In genomic region chr13:104943331-104943730, GRCh38 we compare ENCODE assay signal across 27 cellular contexts.
"Had no signal": no experiment of that assay in that cellular context is flagged by ENCODE, and none has a peak within 500 bp of the region (broad histone marks: within the 10 kb centered on the region; RNA-seq: fewer than 3 reads in every experiment).

No MANE protein-coding gene starts in this region.

- H3K27ac Mint-ChIP-seq: natural killer cell treated with Interleukin-12 subunit alpha and Interleukin-12 subunit beta and Interleukin-15 and Interleukin-18, amount 100 ng/mL, for 72 hours; neural progenitor cell; progenitor cell of endocrine pancreas; stimulated activated effector memory CD8-positive, alpha-beta T cell treated with anti-CD3 and anti-CD28 coated beads, Interleukin-12 subunit alpha, Interleukin-12 subunit beta, amount 100 ng/mL, for 72 hours; stimulated activated naive B cell treated with anti-CD40 and anti-IgM and Interleukin-4, amounts not matched to agents 10 μg/mL and 1 μg/mL and 100 μg/mL, for 72 hours; stimulated activated naive CD8-positive, alpha-beta T cell treated with anti-CD3 and anti-CD28 coated beads, Interleukin-15, Interleukin-2, amounts not matched to agents 100 ng/mL and 50 ng/mL, for 24 hours had no signal

- H3K9me3 ChIP-seq: ovary, psoas muscle, right lobe of liver, sigmoid colon, stomach, thoracic aorta, thyroid gland, tibial nerve, upper lobe of left lung, vagina had no signal

- H3K4me1 ChIP-seq: neural progenitor cell, parathyroid adenoma, psoas muscle, right lobe of liver, sigmoid colon, stomach, thyroid gland, tibial nerve, upper lobe of left lung, vagina had no signal

- H3K36me3 Mint-ChIP-seq: natural killer cell treated with Interleukin-12 subunit alpha and Interleukin-12 subunit beta and Interleukin-15 and Interleukin-18, amount 100 ng/mL, for 72 hours; neural progenitor cell; stimulated activated effector memory CD8-positive, alpha-beta T cell treated with anti-CD3 and anti-CD28 coated beads, Interleukin-12 subunit alpha, Interleukin-12 subunit beta, amount 100 ng/mL, for 72 hours; stimulated activated naive B cell treated with anti-CD40 and anti-IgM and Interleukin-4, amounts not matched to agents 10 μg/mL and 1 μg/mL and 100 μg/mL, for 72 hours had no signal

- H3K36me3 ChIP-seq: neural progenitor cell, ovary, right lobe of liver, sigmoid colon, stomach, thoracic aorta, thyroid gland, tibial nerve, upper lobe of left lung, vagina had no signal

- H3K4me1 Mint-ChIP-seq: neural progenitor cell; stimulated activated effector memory CD8-positive, alpha-beta T cell treated with anti-CD3 and anti-CD28 coated beads, Interleukin-12 subunit alpha, Interleukin-12 subunit beta, amount 100 ng/mL, for 72 hours; stimulated activated naive B cell treated with anti-CD40 and anti-IgM and Interleukin-4, amounts not matched to agents 10 μg/mL and 1 μg/mL and 100 μg/mL, for 72 hours had no signal

- H3K4me3 Mint-ChIP-seq: natural killer cell treated with Interleukin-12 subunit alpha and Interleukin-12 subunit beta and Interleukin-15 and Interleukin-18, amount 100 ng/mL, for 72 hours; neural progenitor cell; stimulated activated effector memory CD8-positive, alpha-beta T cell treated with anti-CD3 and anti-CD28 coated beads, Interleukin-12 subunit alpha, Interleukin-12 subunit beta, amount 100 ng/mL, for 72 hours; stimulated activated naive B cell treated with anti-CD40 and anti-IgM and Interleukin-4, amounts not matched to agents 10 μg/mL and 1 μg/mL and 100 μg/mL, for 72 hours; stimulated activated naive CD8-positive, alpha-beta T cell treated with anti-CD3 and anti-CD28 coated beads, Interleukin-15, Interleukin-2, amounts not matched to agents 100 ng/mL and 50 ng/mL, for 24 hours had no signal

- H3K27me3 Mint-ChIP-seq: natural killer cell treated with Interleukin-12 subunit alpha and Interleukin-12 subunit beta and Interleukin-15 and Interleukin-18, amount 100 ng/mL, for 72 hours; progenitor cell of endocrine pancreas; stimulated activated naive B cell treated with anti-CD40 and anti-IgM and Interleukin-4, amounts not matched to agents 10 μg/mL and 1 μg/mL and 100 μg/mL, for 72 hours; stimulated activated naive CD8-positive, alpha-beta T cell treated with anti-CD3 and anti-CD28 coated beads, Interleukin-15, Interleukin-2, amounts not matched to agents 100 ng/mL and 50 ng/mL, for 24 hours had no signal

- ATAC-seq: natural killer cell treated with Interleukin-12 subunit alpha and Interleukin-12 subunit beta and Interleukin-15 and Interleukin-18, amount 100 ng/mL, for 72 hours; psoas muscle; right cardiac atrium; right lobe of liver; stimulated activated effector memory CD8-positive, alpha-beta T cell treated with anti-CD3 and anti-CD28 coated beads, Interleukin-12 subunit alpha, Interleukin-12 subunit beta, amount 100 ng/mL, for 72 hours; stimulated activated naive B cell treated with anti-CD40 and anti-IgM and Interleukin-4, amounts not matched to agents 10 μg/mL and 1 μg/mL and 100 μg/mL, for 72 hours had no signal

- H3K9me3 Mint-ChIP-seq: natural killer cell treated with Interleukin-12 subunit alpha and Interleukin-12 subunit beta and Interleukin-15 and Interleukin-18, amount 100 ng/mL, for 72 hours; neural progenitor cell; stimulated activated naive B cell treated with anti-CD40 and anti-IgM and Interleukin-4, amounts not matched to agents 10 μg/mL and 1 μg/mL and 100 μg/mL, for 72 hours; stimulated activated naive CD8-positive, alpha-beta T cell treated with anti-CD3 and anti-CD28 coated beads, Interleukin-15, Interleukin-2, amounts not matched to agents 100 ng/mL and 50 ng/mL, for 24 hours had no signal

- H3K4me3 ChIP-seq: neural progenitor cell, ovary, psoas muscle, right lobe of liver, sigmoid colon, stomach, thoracic aorta, thyroid gland, tibial nerve, upper lobe of left lung, vagina had no signal

- H2AFZ ChIP-seq: neural progenitor cell, parathyroid adenoma had no signal

- H3K79me2 ChIP-seq: parathyroid adenoma had no signal

- H3K9ac ChIP-seq: neural progenitor cell, parathyroid adenoma had no signal

- DNase-seq: occipital lobe; ovary; posterior cingulate gyrus; psoas muscle; right cardiac atrium; right lobe of liver; sigmoid colon; small intestine; stimulated activated CD4-positive, alpha-beta T cell treated with anti-CD3 and anti-CD28 coated beads, Interleukin-15, amount 100 ng/mL, for 24 hours; stimulated activated CD4-positive, alpha-beta T cell treated with anti-CD3 and anti-CD28 coated beads, Interleukin-2, amount 100 ng/mL, for 24 hours; stimulated activated CD4-positive, alpha-beta T cell treated with anti-CD3 and anti-CD28 coated beads, Interleukin-2, amount 100 ng/mL, for 48 hours; stimulated activated CD4-positive, alpha-beta T cell treated with anti-CD3 and anti-CD28 coated beads, Interleukin-4, amount 100 ng/mL, for 24 hours; stimulated activated naive B cell treated with anti-CD40 and anti-IgM and Interleukin-4, amounts not matched to agents 10 μg/mL and 1 μg/mL and 100 μg/mL, for 72 hours; stimulated activated naive CD4-positive, alpha-beta T cell treated with Interleukin-2 at 50 U/mL for 16 hours; stomach; thyroid gland; trophoblast cell; upper lobe of left lung had no signal

- H3K27ac ChIP-seq: neural progenitor cell, ovary, parathyroid adenoma, psoas muscle, right lobe of liver, sigmoid colon, stomach, thoracic aorta, thyroid gland, tibial nerve, upper lobe of left lung, vagina had no signal

- H3K4me2 ChIP-seq: neural progenitor cell had no signal

- H3K27me3 ChIP-seq: neural progenitor cell, ovary, right lobe of liver, sigmoid colon, stomach, thyroid gland, tibial nerve, upper lobe of left lung, vagina had no signal
